ENCODE assay signal across 9 cellular contexts in genomic region chr18:63155169-63155852, GRCh38.
DNase-seq lines count a peak whose midpoint lies in the region; ATAC-seq and TF ChIP-seq lines count a peak whose summit lies in the region.
"Had no signal": no experiment of that assay in that cellular context is flagged by ENCODE, and none has a peak within 500 bp of the region (broad histone marks: within the 10 kb centered on the region; RNA-seq: fewer than 3 reads in every experiment).

No MANE protein-coding gene starts in this region.

- H3K9me2 ChIP-seq in GM23338 (ENCODE audit: insufficient read depth), result no peaks in the 10 kb centered on the region

- H3K4me1 ChIP-seq in GM23338 (ENCODE audit: insufficient read depth), result peaks cover 5% of the 10 kb centered on the region; the same call in 1 of the 2 replicates
- no peaks in the 10 kb centered on the region for H3K4me1 ChIP-seq in right cardiac atrium (ENCODE audit: control insufficient read depth, insufficient read depth, low read length)

- no peak overlapping the region for H3K27ac Mint-ChIP-seq in GM23338
- H3K27ac Mint-ChIP-seq in activated naive CD4-positive, alpha-beta T cell treated with anti-CD3 and anti-CD28 coated beads, Interleukin-2, amount 50 U/mL, for 24 hours, result peak overlapping the region; percentile 100

- H3F3A ChIP-seq in GM23338 (replicated peaks; ENCODE audit: low read depth), result no peaks in the 10 kb centered on the region

- no peak overlapping the region for H3K4me2 ChIP-seq in GM23338

- H3K79me2 ChIP-seq in GM23338 (replicated peaks; ENCODE audit: insufficient read depth), result no peaks in the 10 kb centered on the region

- peaks cover 21% of the 10 kb centered on the region for H3K4me1 Mint-ChIP-seq in GM23338
- peaks cover 100% of the 10 kb centered on the region for H3K4me1 Mint-ChIP-seq in activated naive CD4-positive, alpha-beta T cell treated with anti-CD3 and anti-CD28 coated beads, Interleukin-2, amount 50 U/mL, for 24 hours

- no peaks in the 10 kb centered on the region for H3K9me3 ChIP-seq in right cardiac atrium (ENCODE audit: control insufficient read depth, low read length)

- 39% methylated on average over 23 of the region's 23 CpGs for WGBS in right cardiac atrium

- H3K4me3 Mint-ChIP-seq in GM23338, result no peak overlapping the region
- H3K4me3 Mint-ChIP-seq in activated naive CD4-positive, alpha-beta T cell treated with anti-CD3 and anti-CD28 coated beads, Interleukin-2, amount 50 U/mL, for 24 hours, result peak overlapping the region; percentile 89

- peak; percentile 74 to 96 for TF ChIP-seq CTCF in GM23338 (conservative IDR thresholded peaks at IDR 0.05; ENCODE audit: low read depth in 2 of 2)
- TF ChIP-seq CTCF in LNCaP clone FGC (IDR thresholded peaks at IDR 0.05; ENCODE audit: control insufficient read depth, extremely low read depth, insufficient read depth), result peak; percentile 81

- H3K36me3 Mint-ChIP-seq in GM23338 (ENCODE audit: low read depth), result no peaks in the 10 kb centered on the region
- H3K36me3 Mint-ChIP-seq in activated naive CD4-positive, alpha-beta T cell treated with anti-CD3 and anti-CD28 coated beads, Interleukin-2, amount 50 U/mL, for 24 hours, result peaks cover 19% of the 10 kb centered on the region

- no peak overlapping the region for H2AFZ ChIP-seq in GM23338

- ATAC-seq in GM23338 (peak; percentile 97), right cardiac atrium (peak; percentile 75 to 83)

- H3K4me3 ChIP-seq in GM23338, result no peak overlapping the region
- no peak overlapping the region for H3K4me3 ChIP-seq in LNCaP clone FGC (ENCODE audit: low read depth, low read length)
- peak overlapping the region; percentile 0 for H3K4me3 ChIP-seq in right cardiac atrium (ENCODE audit: low read length)

- peaks cover 8% of the 10 kb centered on the region for H3K27me3 Mint-ChIP-seq in GM23338 (ENCODE audit: insufficient read depth, low read depth, poor library complexity)
- no peaks in the 10 kb centered on the region for H3K27me3 Mint-ChIP-seq in activated naive CD4-positive, alpha-beta T cell treated with anti-CD3 and anti-CD28 coated beads, Interleukin-2, amount 50 U/mL, for 24 hours

- DNase-seq in ELR (ENCODE audit: low read depth), result peak; percentile 8
- peak; percentile 92 for DNase-seq in GM23338 (ENCODE audit: low spot score)
- DNase-seq in LNCaP clone FGC (ENCODE audit: low read depth), result no peak
- DNase-seq in SHP77 (lab: John Stamatoyannopoulos, UW), result peak; percentile 94
- peak; percentile 54 to 81 (median 78) for DNase-seq in right cardiac atrium
- DNase-seq in stimulated activated CD4-positive, alpha-beta T cell treated with anti-CD3 and anti-CD28 coated beads, Interleukin-12 subunit alpha, Interleukin-12 subunit beta, amount 100 ng/mL, for 4 hours, result peak; percentile 73
- no peak for DNase-seq in KG1 (lab: John Stamatoyannopoulos, UW)

- no peaks in the 10 kb centered on the region for H4K20me1 ChIP-seq in GM23338 (replicated peaks; ENCODE audit: insufficient read depth)

- no peaks in the 10 kb centered on the region for H3K27me3 ChIP-seq in GM23338 (ENCODE audit: insufficient read depth)
- H3K27me3 ChIP-seq in right cardiac atrium (ENCODE audit: control insufficient read depth, insufficient read depth), result no peaks in the 10 kb centered on the region

- no peaks in the 10 kb centered on the region for H3K36me3 ChIP-seq in GM23338 (ENCODE audit: insufficient read depth)

- intact Hi-C loops in right cardiac atrium (cut with DNase I), result loop anchor here in 3 of 4 donors (5.0 to 10.0 kb wide), 2 partner anchors 131 to 138 kb away; no protein-coding TSS in a partner anchor

- no peaks in the 10 kb centered on the region for H3K9me3 Mint-ChIP-seq in GM23338
- H3K9me3 Mint-ChIP-seq in activated naive CD4-positive, alpha-beta T cell treated with anti-CD3 and anti-CD28 coated beads, Interleukin-2, amount 50 U/mL, for 24 hours, result no peaks in the 10 kb centered on the region

- H3K27ac ChIP-seq in GM23338 (ENCODE audit: low read depth), result no peak overlapping the region
- H3K27ac ChIP-seq in right cardiac atrium (ENCODE audit: low read length), result no peak overlapping the region
- H3K27ac ChIP-seq: epithelial cell of prostate had no signal

TF ChIP-seq in GM23338, 12 proteins besides CTCF, POLR2A, EP300 and RAD21 (continues in another document):
- TF ChIP-seq CREB1 (CRISPR knock-in tag; IDR thresholded peaks at IDR 0.05; ENCODE audit: low read depth) (no peak), EZH2 (IDR thresholded peaks at IDR 0.05; ENCODE audit: low read depth, unreplicated experiment) (no peak), NANOG (IDR thresholded peaks at IDR 0.05; ENCODE audit: borderline replicate concordance) (no peak), REST (IDR thresholded peaks at IDR 0.05; ENCODE audit: unreplicated experiment) (no peak), EZH2phosphoT487 (IDR thresholded peaks at IDR 0.05; ENCODE audit: unreplicated experiment) (no peak), STAT1 (IDR thresholded peaks at IDR 0.05; ENCODE audit: unreplicated experiment) (no peak), ETS1 (IDR thresholded peaks at IDR 0.05) (no peak), ZNF114 (CRISPR knock-in tag; IDR thresholded peaks at IDR 0.05) (0 out of 2 replicates have a peak, but pooled peaks have one; percentile 70), JUNB (IDR thresholded peaks at IDR 0.05; ENCODE audit: unreplicated experiment) (no peak)

Comparison
In these comparisons a context has a peak if more than half of its experiments do, and no peak if none do; other contexts are left out.
1. DNase-seq: peak in ELR (single experiment), GM23338 (single experiment), SHP77 (2 of 2), right cardiac atrium (3 of 3) and stimulated activated CD4-positive, alpha-beta T cell treated with anti-CD3 and anti-CD28 coated beads, Interleukin-12 subunit alpha, Interleukin-12 subunit beta, amount 100 ng/mL, for 4 hours (single experiment); none in LNCaP clone FGC (single experiment) and KG1 (single experiment).